22 cellular contexts compared by ENCODE assay signal in genomic region chr2:224987733-224988132, GRCh38. TPM values are rescaled to one million over a fixed set of nuclear protein-coding genes. Genes with fewer than 3 reads are reported as not detected.
A peak's percentile ranks its signal among the peaks of the same experiment; 100 is the strongest.
DNase-seq lines count a peak whose midpoint lies in the region; ATAC-seq, FAIRE-seq and TF ChIP-seq lines count a peak whose summit lies in the region.
"Had no signal": no experiment of that assay in that cellular context is flagged by ENCODE, and none has a peak within 500 bp of the region (broad histone marks: within the 10 kb centered on the region; RNA-seq: fewer than 3 reads in every experiment).

No MANE protein-coding gene starts in this region.

- H3K4me2 ChIP-seq in IMR-90 (ENCODE audit: low read depth, low read length) (no peak overlapping the region), astrocyte (ENCODE audit: low read length) (peak overlapping the region; percentile 10), HepG2 (ENCODE audit: low read depth, low read length) (no peak overlapping the region)

- TF ChIP-seq CTCF in IMR-90 (conservative IDR thresholded peaks at IDR 0.05; ENCODE audit: low read depth, low read length): no peak
- TF ChIP-seq CTCF in astrocyte (IDR thresholded peaks at IDR 0.05; ENCODE audit: insufficient read depth, low read depth, low read length): no peak
- TF ChIP-seq CTCF in HepG2 (CRISPR knock-in tag; IDR thresholded peaks at IDR 0.05): no peak

- CTCF ChIA-PET in IMR-90 (lab: Yijun Ruan, JAX): no interaction called here
- CTCF ChIA-PET in HepG2 (lab: Yijun Ruan, JAX; ENCODE audit: low intra/inter-chr PET ratio, low total read pairs): no interaction called here

- no CpG with 5 or more reads among the region's 4 CpGs for WGBS in IMR-90 (ENCODE audit: extremely low coverage in 2 of 2, insufficient read length in 1 of 2), 2 experiments
- 4% methylated on average over 4 of the region's 4 CpGs for WGBS in HepG2 (ENCODE audit: low lambda C conversion rate)

- H3K9me1 ChIP-seq in IMR-90 (ENCODE audit: insufficient read depth, low read length): no peaks in the 10 kb centered on the region

- no peak overlapping the region for H4K8ac ChIP-seq in IMR-90 (ENCODE audit: low read depth in 2 of 2, low read length in 2 of 2)

- H3K9me3 ChIP-seq in IMR-90 (ENCODE audit: control insufficient read depth, insufficient read depth, low read length): no peaks in the 10 kb centered on the region
- H3K9me3 ChIP-seq in astrocyte (ENCODE audit: insufficient read depth, low read depth, low read length): no peaks in the 10 kb centered on the region
- no peaks in the 10 kb centered on the region for H3K9me3 ChIP-seq in HepG2 (ENCODE audit: low read length)
- H3K9me3 ChIP-seq: right atrium auricular region, thoracic aorta had no signal

- TF ChIP-seq POLR2A in IMR-90 (IDR thresholded peaks at IDR 0.05; ENCODE audit: low read depth, low read length) (no peak), HepG2 (IDR thresholded peaks at IDR 0.05; ENCODE audit: insufficient read depth in 1 of 2, low read depth in 2 of 2, low read length in 2 of 2) (no peak)

- no peak overlapping the region for H2AK9ac ChIP-seq in IMR-90 (replicated peaks; ENCODE audit: low read depth, low read length, poor library complexity)

- POLR2A ChIA-PET in IMR-90 (lab: Charles Lee; ENCODE audit: unreplicated experiment): no interaction called here
- POLR2A ChIA-PET in HepG2 (lab: Yijun Ruan, JAX): no interaction called here

- H3K9me3 Mint-ChIP-seq in activated T-cell treated with anti-CD3 and anti-CD28 coated beads, Interleukin-2, amount 50 U/mL, for 72 hours: no peaks in the 10 kb centered on the region
- no peaks in the 10 kb centered on the region for H3K9me3 Mint-ChIP-seq in astrocyte (ENCODE audit: unreplicated experiment)
- H3K9me3 Mint-ChIP-seq in stimulated activated memory B cell treated with anti-CD40 and anti-IgM and Interleukin-4, amounts not matched to agents 10 μg/mL and 1 μg/mL and 100 μg/mL, for 72 hours: no peaks in the 10 kb centered on the region

- TF ChIP-seq RAD21 in IMR-90 (IDR thresholded peaks at IDR 0.05; ENCODE audit: low read length) (no peak), HepG2 (CRISPR knock-in tag; IDR thresholded peaks at IDR 0.05) (no peak)

- H2BK15ac ChIP-seq in IMR-90 (ENCODE audit: low read depth, low read length): no peak overlapping the region

- H3K4ac ChIP-seq in IMR-90 (ENCODE audit: low read depth, low read length): no peak overlapping the region

- H2BK20ac ChIP-seq in IMR-90 (ENCODE audit: low read depth, low read length): peak overlapping the region; percentile 6; the same call in 1 of the 2 replicates

- no peak overlapping the region for H2BK5ac ChIP-seq in IMR-90 (ENCODE audit: low read depth, low read length, poor library complexity, severe bottlenecking)

- H3K4me1 ChIP-seq in IMR-90 (ENCODE audit: control insufficient read depth, insufficient read depth, low read length) (peaks cover 8% of the 10 kb centered on the region), astrocyte (ENCODE audit: insufficient read depth, low read length) (peaks cover 24% of the 10 kb centered on the region), HepG2 (ENCODE audit: insufficient read depth, low read length) (no peaks in the 10 kb centered on the region)

- TF ChIP-seq EP300 in HepG2 (IDR thresholded peaks at IDR 0.05; ENCODE audit: low read depth in 2 of 2, low read length in 2 of 2) (no peak), HepG2 (CRISPR knock-in tag; IDR thresholded peaks at IDR 0.05; ENCODE audit: borderline replicate concordance) (no peak)

- DNase-seq in activated T-cell treated with anti-CD3 and anti-CD28 coated beads, Interleukin-2, amount 50 U/mL, for 72 hours: peak in 1 of 2 donors; percentile 19
- no peak for DNase-seq in activated T-cell treated with anti-CD3 and anti-CD28 coated beads, Interleukin-2, amount 50 U/mL, for 48 hours
- DNase-seq in IMR-90 (peak; percentile 69), astrocyte (ENCODE audit: low read depth) (peak; percentile 27), SK-N-DZ (ENCODE audit: low spot score) (no peak), HepG2 (ENCODE audit: low spot score) (no peak)
- DNase-seq: activated CD8-positive, alpha-beta memory T cell treated with anti-CD3 and anti-CD28 coated beads for 24 hours; effector CD4-positive, alpha-beta T cell; GF-D8; kidney; NCI-H1930; NCI-H446 treated with DMSO at 0.1 percent for 48 hours; Right ventricle myocardium superior; stimulated activated CD4-positive, alpha-beta T cell treated with anti-CD3 and anti-CD28 coated beads, Interleukin-2, amount 100 ng/mL, for 24 hours had no signal

- in situ Hi-C loops in IMR-90 (cut with MboI; ENCODE audit: low sequenced_read_pairs) (no loop called here), HepG2 (cut with HindIII; ENCODE audit: extremely low pct_ligation_motif_present, low pct_unique_long_range_greater_than_20kb) (no loop called here)

- H3K14ac ChIP-seq in IMR-90 (replicated peaks; ENCODE audit: low read depth, low read length): no peak overlapping the region

- no peaks in the 10 kb centered on the region for H4K20me1 ChIP-seq in IMR-90 (ENCODE audit: insufficient read depth, low read length)
- H4K20me1 ChIP-seq in astrocyte (ENCODE audit: insufficient read depth, low read length): peaks cover 16% of the 10 kb centered on the region
- no peaks in the 10 kb centered on the region for H4K20me1 ChIP-seq in HepG2 (ENCODE audit: insufficient read depth, low read length)

- peak overlapping the region in 1 of 2 donors; percentile 17 for H3K4me3 Mint-ChIP-seq in activated T-cell treated with anti-CD3 and anti-CD28 coated beads, Interleukin-2, amount 50 U/mL, for 72 hours
- no peak overlapping the region for H3K4me3 Mint-ChIP-seq in astrocyte (ENCODE audit: unreplicated experiment)
- no peak overlapping the region for H3K4me3 Mint-ChIP-seq in stimulated activated memory B cell treated with anti-CD40 and anti-IgM and Interleukin-4, amounts not matched to agents 10 μg/mL and 1 μg/mL and 100 μg/mL, for 72 hours

- H3K23ac ChIP-seq in IMR-90 (ENCODE audit: low read depth, low read length): no peak overlapping the region

- H4K91ac ChIP-seq in IMR-90 (ENCODE audit: insufficient read depth, low read depth, low read length): no peak overlapping the region

- no peak overlapping the region for H3K9ac ChIP-seq in IMR-90 (ENCODE audit: low read depth, low read length)
- H3K9ac ChIP-seq in astrocyte (ENCODE audit: low read length): no peak overlapping the region
- H3K9ac ChIP-seq in HepG2 (ENCODE audit: insufficient read depth, low read depth, low read length): no peak overlapping the region

- H3K36me3 ChIP-seq in IMR-90 (ENCODE audit: control insufficient read depth, insufficient read depth, low read length): no peaks in the 10 kb centered on the region; the same call in 1 of the 2 replicates
- H3K36me3 ChIP-seq in astrocyte (ENCODE audit: insufficient read depth, low read length): no peaks in the 10 kb centered on the region
- H3K36me3 ChIP-seq in HepG2 (replicated peaks in 1 of 2; ENCODE audit: control insufficient read depth in 1 of 2, insufficient read depth in 2 of 2, low read length in 2 of 2): no peaks in the 10 kb centered on the region
- H3K36me3 ChIP-seq: cardiac muscle cell, right atrium auricular region, thoracic aorta had no signal

- H2AK5ac ChIP-seq in IMR-90 (ENCODE audit: low read depth, low read length): no peak overlapping the region

- H3K18ac ChIP-seq in IMR-90 (ENCODE audit: low read depth, low read length): no peak overlapping the region

- H3K27me3 Mint-ChIP-seq in activated T-cell treated with anti-CD3 and anti-CD28 coated beads, Interleukin-2, amount 50 U/mL, for 72 hours (ENCODE audit: low read depth): no peaks in the 10 kb centered on the region
- peaks cover 4% of the 10 kb centered on the region for H3K27me3 Mint-ChIP-seq in astrocyte (ENCODE audit: low read depth, unreplicated experiment)
- H3K27me3 Mint-ChIP-seq in stimulated activated memory B cell treated with anti-CD40 and anti-IgM and Interleukin-4, amounts not matched to agents 10 μg/mL and 1 μg/mL and 100 μg/mL, for 72 hours: no peaks in the 10 kb centered on the region

- no peaks in the 10 kb centered on the region for H3K27me3 ChIP-seq in IMR-90 (ENCODE audit: control insufficient read depth, insufficient read depth, low read length)
- no peaks in the 10 kb centered on the region for H3K27me3 ChIP-seq in astrocyte (ENCODE audit: insufficient read depth, low read length)
- no peaks in the 10 kb centered on the region; a peak in 1 of 5 replicates for H3K27me3 ChIP-seq in HepG2 (ENCODE audit: control insufficient read depth in 1 of 2, insufficient read depth in 2 of 2, low read length in 2 of 2)
- H3K27me3 ChIP-seq: cardiac muscle cell, right atrium auricular region had no signal

- no TSS peak for BruUV-seq in IMR-90 (replicated peaks; lab: Mats Ljungman, UMichigan)
- BruUV-seq in HepG2 (replicated peaks; lab: Mats Ljungman, UMichigan): no TSS peak

- H3K4me3 ChIP-seq in IMR-90 (ENCODE audit: insufficient read depth, low read depth, low read length) (no peak overlapping the region), astrocyte (ENCODE audit: insufficient read depth, low read depth, low read length) (no peak overlapping the region), HepG2 (replicated peaks in 1 of 3; ENCODE audit: insufficient read depth in 1 of 3, low read depth in 2 of 3, low read length in 3 of 3) (no peak overlapping the region)
- H3K4me3 ChIP-seq: cardiac muscle cell, right atrium auricular region, thoracic aorta had no signal

- H3K27ac Mint-ChIP-seq in activated T-cell treated with anti-CD3 and anti-CD28 coated beads, Interleukin-2, amount 50 U/mL, for 72 hours: peak overlapping the region; percentile 73
- no peak overlapping the region for H3K27ac Mint-ChIP-seq in astrocyte (ENCODE audit: unreplicated experiment)
- peak overlapping the region; percentile 27 for H3K27ac Mint-ChIP-seq in stimulated activated memory B cell treated with anti-CD40 and anti-IgM and Interleukin-4, amounts not matched to agents 10 μg/mL and 1 μg/mL and 100 μg/mL, for 72 hours

- peak; percentile 70 for ATAC-seq in activated T-cell treated with anti-CD3 and anti-CD28 coated beads, Interleukin-2, amount 50 U/mL, for 72 hours (replicated peaks in 1 of 2)
- ATAC-seq in IMR-90 (ENCODE audit: low read depth) (no peak), GM19324 (IDR thresholded peaks at IDR 0.05; ENCODE audit: low FRiP score, unreplicated experiment) (no peak), HepG2 (no peak)
- no peak for ATAC-seq in stimulated activated memory B cell treated with anti-CD40 and anti-IgM and Interleukin-4, amounts not matched to agents 10 μg/mL and 1 μg/mL and 100 μg/mL, for 72 hours

- dilution Hi-C loops in IMR-90 (cut with HindIII; ENCODE audit: low sequenced_read_pairs, unreplicated experiment): no loop called here

- H4K5ac ChIP-seq in IMR-90 (ENCODE audit: low read depth, low read length): no peak overlapping the region

- peaks cover 91% of the 10 kb centered on the region for H3K4me1 Mint-ChIP-seq in activated T-cell treated with anti-CD3 and anti-CD28 coated beads, Interleukin-2, amount 50 U/mL, for 72 hours (ENCODE audit: low read depth)
- H3K4me1 Mint-ChIP-seq in astrocyte (ENCODE audit: low read depth, unreplicated experiment): peaks cover 7% of the 10 kb centered on the region
- H3K4me1 Mint-ChIP-seq in stimulated activated memory B cell treated with anti-CD40 and anti-IgM and Interleukin-4, amounts not matched to agents 10 μg/mL and 1 μg/mL and 100 μg/mL, for 72 hours: peaks cover 56% of the 10 kb centered on the region

- FAIRE-seq in astrocyte (lab: Jason Lieb, UNC) (peak; percentile 20), HepG2 (lab: Jason Lieb, UNC) (no peak)
- FAIRE-seq: D721Med, GM12892, kidney had no signal

- H3K56ac ChIP-seq in IMR-90 (ENCODE audit: extremely low read depth, insufficient read depth, low read length): no peak overlapping the region

- peaks cover 3% of the 10 kb centered on the region for H3K79me2 ChIP-seq in astrocyte (ENCODE audit: insufficient read depth, low read length)
- H3K79me2 ChIP-seq in HepG2 (ENCODE audit: insufficient read depth, low read length): no peaks in the 10 kb centered on the region

- peaks cover 4 to 15% of the 10 kb centered on the region in 2 donors for H3K36me3 Mint-ChIP-seq in activated T-cell treated with anti-CD3 and anti-CD28 coated beads, Interleukin-2, amount 50 U/mL, for 72 hours (ENCODE audit: insufficient read depth in 2 of 2)
- H3K36me3 Mint-ChIP-seq in astrocyte (ENCODE audit: low read depth, unreplicated experiment): peaks cover 2% of the 10 kb centered on the region
- H3K36me3 Mint-ChIP-seq in stimulated activated memory B cell treated with anti-CD40 and anti-IgM and Interleukin-4, amounts not matched to agents 10 μg/mL and 1 μg/mL and 100 μg/mL, for 72 hours: peaks cover 69% of the 10 kb centered on the region

- no peak overlapping the region for H3K27ac ChIP-seq in IMR-90 (ENCODE audit: insufficient read depth, low read length)
- H3K27ac ChIP-seq in astrocyte (ENCODE audit: low read depth, low read length): no peak overlapping the region
- H3K27ac ChIP-seq in HepG2 (ENCODE audit: extremely low read length, insufficient read depth, low read length): no peak overlapping the region
- H3K27ac ChIP-seq: cardiac muscle cell, right atrium auricular region, thoracic aorta had no signal

- intact Hi-C loops in IMR-90 (cut with micrococcal nuclease): no loop called here
- intact Hi-C loops in HepG2 (cut with micrococcal nuclease; ENCODE audit: unreplicated experiment): no loop called here

- H2BK120ac ChIP-seq in IMR-90 (ENCODE audit: low read depth, low read length): no peak overlapping the region

- no peak overlapping the region for H2AFZ ChIP-seq in IMR-90 (replicated peaks; ENCODE audit: low read length, poor library complexity)
- H2AFZ ChIP-seq in astrocyte (ENCODE audit: low read depth, low read length): no peak overlapping the region
- H2AFZ ChIP-seq in HepG2 (ENCODE audit: low read length): no peak overlapping the region

- peaks cover 7 to 46% of the 10 kb centered on the region in 2 experiments; a peak in 2 of 4 replicates for H3K79me1 ChIP-seq in IMR-90 (ENCODE audit: low read depth in 1 of 2, low read length in 2 of 2)

RNA-seq across cellular contexts. Expression of gene DOCK10, which starts 54.5 kb away (rescaled TPM):
- 100 to 1,000 TPM; 179 to 199 TPM for total RNA-seq in activated T-cell treated with anti-CD3 and anti-CD28 coated beads, Interleukin-2, amount 50 U/mL, for 72 hours
- total RNA-seq in IMR-90 (2012; rRNA removed) (63.6 and 75.3 TPM in 2 replicates), astrocyte (6.3 and 7.7 TPM in 2 replicates), HepG2 (2016; rRNA removed; fragmentation: Illumina TruSeq; extraction: Trizol) (not detected in 2 replicates)
- polyA plus RNA-seq in IMR-90 (2012; rRNA removed) (46.7 and 58.6 TPM in 2 replicates), HepG2 (2011; rRNA removed) (not detected in 2 replicates)
- 15.4 and 38.0 TPM in 2 replicates for polyA plus RNA-seq in IMR-90 (2012; cell fraction: cytosol; rRNA removed)
- polyA plus RNA-seq in IMR-90 (2012; cell fraction: nucleus; rRNA removed; ENCODE audit: low replicate concordance): 38.5 and 130 TPM in 2 replicates
- 7.9 and 11.6 TPM in 2 replicates for polyA plus RNA-seq in SK-N-DZ (2014; cell fraction: cytosol; rRNA removed)
- 5.7 and 8.7 TPM in 2 replicates for polyA plus RNA-seq in SK-N-DZ (2014; cell fraction: nucleus; rRNA removed)
- total RNA-seq in HepG2 (2016; cell fraction: cytosol; rRNA removed; fragmentation: Illumina TruSeq; extraction: Trizol; ENCODE audit: low read depth): not detected in 2 replicates
- not detected in 2 replicates for total RNA-seq in HepG2 (2016; cell fraction: insoluble cytoplasmic fraction; rRNA removed; fragmentation: Illumina TruSeq; extraction: Trizol)
- total RNA-seq in HepG2 (2016; cell fraction: membrane; rRNA removed; fragmentation: Illumina TruSeq; extraction: Trizol): not detected in 2 replicates
- not detected in 2 replicates for total RNA-seq in HepG2 (2016; cell fraction: nucleus; rRNA removed; fragmentation: Illumina TruSeq; extraction: Trizol)
- polyA plus RNA-seq in HepG2 (2011; cell fraction: cytosol; rRNA removed): 0.05 TPM in 1 of 2 replicates, not detected in the other
- not detected in 2 replicates for polyA plus RNA-seq in HepG2 (2011; cell fraction: nucleus; rRNA removed)
- not detected in 2 replicates for polyA plus RNA-seq in HepG2 (2012)
- polyA plus RNA-seq in HepG2 (2016; cell fraction: cytosol; fragmentation: Illumina TruSeq; extraction: Trizol; ENCODE audit: low read depth): not detected in 2 replicates
- polyA plus RNA-seq in HepG2 (2016; cell fraction: insoluble cytoplasmic fraction; fragmentation: Illumina TruSeq; extraction: Trizol; ENCODE audit: low read depth): not detected in 2 replicates
- not detected in 2 replicates for polyA plus RNA-seq in HepG2 (2016; cell fraction: membrane; fragmentation: Illumina TruSeq; extraction: Trizol; ENCODE audit: low read depth)
- not detected in 2 replicates for polyA plus RNA-seq in HepG2 (2016; cell fraction: nucleus; fragmentation: Illumina TruSeq; extraction: Trizol; ENCODE audit: insufficient read depth, low read depth)
- not detected in 2 replicates for polyA minus RNA-seq in HepG2 (2011; rRNA and poly(A)+ RNA removed; ENCODE audit: low replicate concordance)
- not detected in 2 replicates for polyA minus RNA-seq in HepG2 (2011; cell fraction: cytosol; rRNA and poly(A)+ RNA removed)
- not detected in 2 replicates for polyA minus RNA-seq in HepG2 (2011; cell fraction: nucleus; rRNA and poly(A)+ RNA removed)
- total RNA-seq: cardiac muscle cell, HT-29 had no signal
- polyA plus RNA-seq: cardiac muscle cell had no signal

Comparison
In these comparisons a context has a peak if more than half of its experiments do, and no peak if none do; other contexts are left out.
1. ATAC-seq: peak in activated T-cell treated with anti-CD3 and anti-CD28 coated beads, Interleukin-2, amount 50 U/mL, for 72 hours (2 of 2); none in IMR-90 (single experiment), stimulated activated memory B cell treated with anti-CD40 and anti-IgM and Interleukin-4, amounts not matched to agents 10 μg/mL and 1 μg/mL and 100 μg/mL, for 72 hours (single experiment), GM19324 (single experiment) and HepG2 (single experiment).
2. DNase-seq: peak in IMR-90 (single experiment) and astrocyte (single experiment); none in activated T-cell treated with anti-CD3 and anti-CD28 coated beads, Interleukin-2, amount 50 U/mL, for 48 hours (0 of 2), SK-N-DZ (single experiment) and HepG2 (single experiment).